ENCODE assay signal across 1 cellular context in genomic region chr11:69287968-69288882, GRCh38.
A peak's percentile ranks its signal among the peaks of the same experiment; 100 is the strongest.
TF ChIP-seq lines count a peak whose summit lies in the region.

No MANE protein-coding gene starts in this region.

TF ChIP-seq in GM12878, 131 proteins besides CTCF, POLR2A, EP300 and RAD21 (continued from another document):
- TF ChIP-seq ZNF592 (IDR thresholded peaks at IDR 0.05) (no peak), SRF (IDR thresholded peaks at IDR 0.05; ENCODE audit: low read depth in 2 of 2, low read length in 2 of 2) (peak in 1 of 2 experiments; percentile 26; a peak in 1 of 4 replicates), DPF2 (IDR thresholded peaks at IDR 0.05) (0 out of 2 replicates have a peak, but pooled peaks have one; percentile 32)
